Comparison of ENCODE assay signal across 1 cellular context in genomic region chr6:89035252-89036106, GRCh38.
TF ChIP-seq lines count a peak whose summit lies in the region.

No MANE protein-coding gene starts in this region.

TF ChIP-seq in K562, 482 proteins besides CTCF, POLR2A, EP300 and RAD21 (continued from another document and continues in another):
- TF ChIP-seq MGA (IDR thresholded peaks at IDR 0.05) (peak; percentile 37; the same call in 1 of the 2 replicates), E2F5 (CRISPR knock-in tag; IDR thresholded peaks at IDR 0.05) (no peak), ILF3 (IDR thresholded peaks at IDR 0.05; ENCODE audit: borderline replicate concordance) (no peak), ZNF584 (CRISPR knock-in tag; IDR thresholded peaks at IDR 0.05; ENCODE audit: low read depth) (0 out of 2 replicates have a peak, but pooled peaks have one; percentile 71), ZNF134 (CRISPR knock-in tag; conservative IDR thresholded peaks at IDR 0.05) (no peak), MEIS2 (IDR thresholded peaks at IDR 0.05; ENCODE audit: partially characterized antibody) (peak; percentile 98), JUN (IDR thresholded peaks at IDR 0.05; ENCODE audit: borderline replicate concordance, low read depth, low read length) (0 out of 2 replicates have a peak, but pooled peaks have one; percentile 6), JUN (CRISPR knock-in tag; IDR thresholded peaks at IDR 0.05; ENCODE audit: borderline replicate concordance) (peak; percentile 32; the same call in 1 of the 2 replicates), HOXB6 (CRISPR knock-in tag; IDR thresholded peaks at IDR 0.05; ENCODE audit: borderline replicate concordance) (no peak), MTA3 (IDR thresholded peaks at IDR 0.05; ENCODE audit: borderline replicate concordance) (0 out of 2 replicates have a peak, but pooled peaks have one; percentile 31), PHB2 (IDR thresholded peaks at IDR 0.05; ENCODE audit: low read depth) (no peak), ZNF121 (CRISPR knock-in tag; conservative IDR thresholded peaks at IDR 0.05) (no peak), CREB1 (IDR thresholded peaks at IDR 0.05) (no peak), CREB1 (CRISPR knock-in tag; IDR thresholded peaks at IDR 0.05) (no peak), CHAMP1 (IDR thresholded peaks at IDR 0.05) (no peak), POLR2H (tag; IDR thresholded peaks at IDR 0.05; ENCODE audit: low read depth) (no peak; the same call in none of the 2 replicates), ZNF124 (CRISPR knock-in tag; IDR thresholded peaks at IDR 0.05) (no peak), SAFB (IDR thresholded peaks at IDR 0.05; ENCODE audit: borderline replicate concordance, low read depth, low read length) (no peak), RBM15 (IDR thresholded peaks at IDR 0.05; ENCODE audit: insufficient read depth, low read length) (no peak), PTBP1 (IDR thresholded peaks at IDR 0.05; ENCODE audit: low read depth, low read length) (no peak), ZNF212 (CRISPR knock-in tag; IDR thresholded peaks at IDR 0.05) (no peak), ZNF431 (CRISPR knock-in tag; IDR thresholded peaks at IDR 0.05) (no peak), VEZF1 (CRISPR knock-in tag; IDR thresholded peaks at IDR 0.05) (0 out of 2 replicates have a peak, but pooled peaks have one; percentile 24), CAMTA2 (CRISPR knock-in tag; conservative IDR thresholded peaks at IDR 0.05) (no peak), GTF3C2 (IDR thresholded peaks at IDR 0.05; ENCODE audit: borderline replicate concordance, extremely low read depth, insufficient read length) (no peak), ARID4B (CRISPR knock-in tag; IDR thresholded peaks at IDR 0.05) (no peak), MXD1 (CRISPR knock-in tag; IDR thresholded peaks at IDR 0.05; ENCODE audit: borderline replicate concordance, poor library complexity, severe bottlenecking) (no peak), KHSRP (IDR thresholded peaks at IDR 0.05) (no peak), POLR2B (IDR thresholded peaks at IDR 0.05; ENCODE audit: low read depth, partially characterized antibody) (no peak), EWSR1 (IDR thresholded peaks at IDR 0.05; ENCODE audit: borderline replicate concordance, low read depth, partially characterized antibody) (no peak)
